12 cellular contexts compared by ENCODE assay signal in genomic region chr3:9896755-9897407, GRCh38. TPM values are rescaled to one million over a fixed set of nuclear protein-coding genes. Genes with fewer than 3 reads are reported as not detected.
DNase-seq lines count a peak whose midpoint lies in the region; ATAC-seq, FAIRE-seq and TF ChIP-seq lines count a peak whose summit lies in the region.
"Not testable (repeated sequence)": the region's sequence is repeated elsewhere in the genome, so short reads cannot be mapped to it uniquely, and the experiment has no call there.
"Had no signal": no experiment of that assay in that cellular context is flagged by ENCODE, and none has a peak within 500 bp of the region (broad histone marks: within the 10 kb centered on the region; RNA-seq: fewer than 3 reads in every experiment).

No MANE protein-coding gene starts in this region.

- H3K4me1 ChIP-seq in mammary epithelial cell (ENCODE audit: insufficient read depth, low read length) = peaks cover 35% of the 10 kb centered on the region
- H3K4me1 ChIP-seq in keratinocyte (ENCODE audit: control insufficient read depth, extremely low read depth, insufficient read depth, low read length) = peaks cover 38% of the 10 kb centered on the region
- H3K4me1 ChIP-seq in pancreas = peaks cover 21 to 29% (median 29%) of the 10 kb centered on the region in 3 donors

- not testable (repeated sequence) for BruUV-seq in mammary epithelial cell (replicated peaks; lab: Mats Ljungman, UMichigan)

- H4K20me1 ChIP-seq in mammary epithelial cell (ENCODE audit: insufficient read depth, low read length); keratinocyte (ENCODE audit: control insufficient read depth, extremely low read depth, insufficient read depth, low read length): not testable (repeated sequence)

- dilution Hi-C loops in mammary epithelial cell (cut with HindIII; ENCODE audit: low sequenced_read_pairs); keratinocyte (cut with MboI; ENCODE audit: extremely low pct_ligation_motif_present, low sequenced_read_pairs): not testable (repeated sequence)

- FAIRE-seq in keratinocyte (lab: Jason Lieb, UNC); pancreas (lab: Jason Lieb, UNC): not testable (repeated sequence)

- WGBS in mammary epithelial cell (ENCODE audit: low coverage, missing lambda C conversion rate) = 97% methylated on average over 10 of the region's 10 CpGs
- 86 to 89% methylated on average over 10 of the region's 10 CpGs for WGBS in pancreas, 2 donors

- H3K9me1 ChIP-seq in keratinocyte (ENCODE audit: control insufficient read depth, extremely low read depth, insufficient read depth, low read length) = not testable (repeated sequence)

- in situ Hi-C loops in mammary epithelial cell (cut with MboI; ENCODE audit: low sequenced_read_pairs in 2 of 2) = not testable (repeated sequence)

- not testable (repeated sequence) for H2AFZ ChIP-seq in mammary epithelial cell (ENCODE audit: low read depth, low read length); keratinocyte (ENCODE audit: control insufficient read depth, low read length)

- TF ChIP-seq CTCF in HL-60 (IDR thresholded peaks at IDR 0.05; ENCODE audit: insufficient read depth, low read length); VCaP (conservative IDR thresholded peaks at IDR 0.05); mammary epithelial cell (conservative IDR thresholded peaks at IDR 0.05 in 1 of 2, IDR thresholded peaks at IDR 0.05 in 1 of 2; ENCODE audit: extremely low read depth in 1 of 2, insufficient read depth in 1 of 2, low read depth in 1 of 2, low read length in 2 of 2); keratinocyte (optimal IDR thresholded peaks at IDR 0.05 in 1 of 3, IDR thresholded peaks at IDR 0.05 in 1 of 3, conservative IDR thresholded peaks at IDR 0.05 in 1 of 3; ENCODE audit: extremely low read depth in 1 of 3, insufficient read depth in 2 of 3, low read length in 3 of 3); pancreas (IDR thresholded peaks at IDR 0.05): not testable (repeated sequence)

- H3K4me3 ChIP-seq in HL-60 (replicated peaks; ENCODE audit: insufficient read depth, low read length); mammary epithelial cell (replicated peaks in 1 of 3; ENCODE audit: insufficient read depth in 1 of 3, low read depth in 2 of 3, low read length in 3 of 3); keratinocyte (ENCODE audit: control insufficient read depth in 2 of 3, extremely low read depth in 1 of 3, insufficient read depth in 2 of 3, low read depth in 1 of 3, low read length in 3 of 3); pancreas: not testable (repeated sequence)

- intact Hi-C loops in mammary epithelial cell (cut with micrococcal nuclease); pancreas (cut with DNase I): not testable (repeated sequence)

- not testable (repeated sequence) for H3K27me3 ChIP-seq in HL-60 (ENCODE audit: insufficient read depth, poor library complexity, severe bottlenecking); mammary epithelial cell (ENCODE audit: insufficient read depth, low read length); keratinocyte (ENCODE audit: control insufficient read depth, extremely low read depth, insufficient read depth, low read length); pancreas

- not testable (repeated sequence) for H3K36me3 ChIP-seq in mammary epithelial cell (ENCODE audit: insufficient read depth, low read length); keratinocyte (ENCODE audit: control insufficient read depth in 2 of 2, extremely low read depth in 1 of 2, insufficient read depth in 2 of 2, low read length in 2 of 2); pancreas

- not testable (repeated sequence) for H3K9ac ChIP-seq in mammary epithelial cell (ENCODE audit: insufficient read depth, low read length); keratinocyte (ENCODE audit: control insufficient read depth, extremely low read depth, insufficient read depth, low read length)

- DNase-seq in HL-60 (ENCODE audit: low read depth in 1 of 2, low spot score in 1 of 2); keratinocyte (ENCODE audit: low read depth, low spot score); pancreas: not testable (repeated sequence)
- DNase-seq in mammary epithelial cell = peak; percentile 71

- not testable (repeated sequence) for H3K4me2 ChIP-seq in mammary epithelial cell (ENCODE audit: insufficient read depth, low read depth, low read length); keratinocyte (ENCODE audit: control insufficient read depth, extremely low read depth, insufficient read depth, low read depth, low read length)

- H3K9me3 ChIP-seq in mammary epithelial cell (replicated peaks; ENCODE audit: insufficient read depth, low read length); keratinocyte (ENCODE audit: control insufficient read depth, low read depth, low read length); pancreas: not testable (repeated sequence)

- H3K27ac ChIP-seq in HL-60 (replicated peaks) (peak overlapping the region; percentile 16; the same call in 1 of the 2 replicates), VCaP (peak overlapping the region; percentile 98), mammary epithelial cell (ENCODE audit: insufficient read depth, low read depth, low read length) (peak overlapping the region; percentile 35), keratinocyte (ENCODE audit: control insufficient read depth, insufficient read depth, low read length) (peak overlapping the region; percentile 22), pancreas (peak overlapping the region; percentile 56 to 89 (median 74))

- not testable (repeated sequence) for ATAC-seq in pancreas

- CTCF ChIA-PET in mammary epithelial cell (lab: Charles Lee; ENCODE audit: low non-redundant PET) = not testable (repeated sequence)

- H3K79me2 ChIP-seq in mammary epithelial cell (ENCODE audit: insufficient read depth, low read length) (peaks cover 24% of the 10 kb centered on the region), keratinocyte (ENCODE audit: control insufficient read depth, insufficient read depth, low read length) (peaks cover 11% of the 10 kb centered on the region)

RNA-seq across cellular contexts. Expression of gene IL17RE, which starts 5.8 kb away (rescaled TPM):
- 10 to 100 TPM; 10.6 to 13.3 TPM for total RNA-seq in mammary epithelial cell
- polyA plus RNA-seq in mammary epithelial cell = 10.2 TPM
- polyA minus RNA-seq in mammary epithelial cell = 18.0 TPM
- 10.7 to 24.4 TPM (median 16.0 TPM) in 3 replicates for polyA plus RNA-seq in keratinocyte
- polyA plus RNA-seq in keratinocyte (2011; ENCODE audit: low read depth) = 3.9 TPM
- polyA plus RNA-seq in keratinocyte (2011; cell fraction: cytosol; rRNA removed) = 4.9 and 5.0 TPM in 2 replicates
- polyA plus RNA-seq in keratinocyte (2011; cell fraction: nucleus; rRNA removed) = 33.2 and 37.8 TPM in 2 replicates
- polyA plus RNA-seq in keratinocyte (2012; ENCODE audit: low replicate concordance) = 7.2 and 14.9 TPM in 2 replicates
- polyA minus RNA-seq in keratinocyte = 9.0 to 18.6 TPM (median 15.5 TPM) in 3 replicates
- polyA minus RNA-seq in keratinocyte (2011; cell fraction: cytosol; rRNA and poly(A)+ RNA removed) = 5.4 TPM
- 10.0 and 16.3 TPM in 2 replicates for polyA minus RNA-seq in keratinocyte (2011; cell fraction: nucleus; rRNA and poly(A)+ RNA removed)
- 10 to 100 TPM in 3 of 6 donors, 1 to 10 TPM in 3; 6.4 to 14.1 (median 9.4) TPM for total RNA-seq in pancreas
- polyA plus RNA-seq in pancreas = 10 to 100 TPM in 1 of 2 donors, 1 to 10 TPM in 1; 8.0 to 15.6 TPM
- total RNA-seq: skeletal muscle tissue had no signal

RNA-seq across cellular contexts. Expression of gene JAGN1, which starts 6.5 kb away (rescaled TPM):
- total RNA-seq in mammary epithelial cell (10 to 100 TPM; 32.3 to 34.7 TPM), pancreas (10 to 100 TPM; 16.3 to 24.5 (median 19.6) TPM)
- polyA plus RNA-seq in mammary epithelial cell (63.6 TPM), keratinocyte (45.1 to 61.1 TPM (median 48.0 TPM) in 3 replicates), pancreas (10 to 100 TPM; 25.9 to 27.1 TPM)
- polyA minus RNA-seq in mammary epithelial cell (73.5 TPM), keratinocyte (40.4 to 53.0 TPM (median 46.5 TPM) in 3 replicates)
- polyA plus RNA-seq in keratinocyte (2011; ENCODE audit: low read depth) = 3.1 TPM
- polyA plus RNA-seq in keratinocyte (2011; cell fraction: cytosol; rRNA removed) = 34.2 and 48.7 TPM in 2 replicates
- polyA plus RNA-seq in keratinocyte (2011; cell fraction: nucleus; rRNA removed) = 28.5 and 29.3 TPM in 2 replicates
- 29.2 and 39.8 TPM in 2 replicates for polyA plus RNA-seq in keratinocyte (2012; ENCODE audit: low replicate concordance)
- polyA minus RNA-seq in keratinocyte (2011; cell fraction: cytosol; rRNA and poly(A)+ RNA removed) = 26.5 TPM
- polyA minus RNA-seq in keratinocyte (2011; cell fraction: nucleus; rRNA and poly(A)+ RNA removed) = 8.2 and 16.0 TPM in 2 replicates

RNA-seq across cellular contexts. Expression of gene CIDEC, which starts 16.8 kb away (rescaled TPM):
- under 1 TPM in 1 of 2 donors, not detected in 1; 0.17 TPM for total RNA-seq in mammary epithelial cell
- 0.06 TPM for polyA plus RNA-seq in mammary epithelial cell
- polyA minus RNA-seq in mammary epithelial cell = not detected
- polyA plus RNA-seq in keratinocyte = not detected in 3 replicates
- not detected for polyA plus RNA-seq in keratinocyte (2011; ENCODE audit: low read depth)
- polyA plus RNA-seq in keratinocyte (2011; cell fraction: cytosol; rRNA removed) = 0.08 TPM in 1 of 2 replicates, not detected in the other
- polyA plus RNA-seq in keratinocyte (2011; cell fraction: nucleus; rRNA removed) = not detected in 2 replicates
- not detected in 2 replicates for polyA plus RNA-seq in keratinocyte (2012; ENCODE audit: low replicate concordance)
- 0.30 TPM in 1 of 3 replicates, not detected in the others for polyA minus RNA-seq in keratinocyte
- not detected for polyA minus RNA-seq in keratinocyte (2011; cell fraction: cytosol; rRNA and poly(A)+ RNA removed)
- polyA minus RNA-seq in keratinocyte (2011; cell fraction: nucleus; rRNA and poly(A)+ RNA removed) = not detected in 2 replicates
- 10 to 100 TPM in 1 of 6 donors, 1 to 10 TPM in 1, under 1 TPM in 3, not detected in 1; 0.16 to 11.5 (median 0.87) TPM for total RNA-seq in pancreas
- polyA plus RNA-seq in pancreas = 10 to 100 TPM in 1 of 2 donors, 1 to 10 TPM in 1; 1.1 to 10.9 TPM
- total RNA-seq: activated CD8-positive, alpha-beta memory T cell treated with anti-CD3 and anti-CD28 coated beads for 36 hours; activated T-helper 2 cell treated with anti-CD3 and anti-CD28 coated beads, Interferon-gamma antibody, Interleukin-2, Interleukin-4, amounts not matched to agents 10 μg/mL and 5 μg/mL and 100 μg/mL, durations not matched to agents 14 hours and 24 hours and 36 hours; cerebellum; frontal cortex; mononuclear cell; SJCRH30 had no signal

RNA-seq across cellular contexts. Expression of gene IL17RC, which starts 20.0 kb away (rescaled TPM):
- 10 to 100 TPM; 17.8 to 46.8 TPM for total RNA-seq in mammary epithelial cell
- 12.8 TPM for polyA plus RNA-seq in mammary epithelial cell
- 9.2 TPM for polyA minus RNA-seq in mammary epithelial cell
- polyA plus RNA-seq in keratinocyte = 6.3 to 12.7 TPM (median 7.4 TPM) in 3 replicates
- 11.4 TPM for polyA plus RNA-seq in keratinocyte (2011; ENCODE audit: low read depth)
- polyA plus RNA-seq in keratinocyte (2011; cell fraction: cytosol; rRNA removed) = 5.2 and 8.5 TPM in 2 replicates
- polyA plus RNA-seq in keratinocyte (2011; cell fraction: nucleus; rRNA removed) = 15.8 and 17.6 TPM in 2 replicates
- polyA plus RNA-seq in keratinocyte (2012; ENCODE audit: low replicate concordance) = 8.2 and 17.4 TPM in 2 replicates
- 14.8 to 17.4 TPM (median 15.8 TPM) in 3 replicates for polyA minus RNA-seq in keratinocyte
- polyA minus RNA-seq in keratinocyte (2011; cell fraction: cytosol; rRNA and poly(A)+ RNA removed) = 18.6 TPM
- 7.2 and 8.9 TPM in 2 replicates for polyA minus RNA-seq in keratinocyte (2011; cell fraction: nucleus; rRNA and poly(A)+ RNA removed)
- 10 to 100 TPM; 11.9 to 19.8 (median 13.2) TPM for total RNA-seq in pancreas
- 10 to 100 TPM; 51.6 to 55.7 TPM for polyA plus RNA-seq in pancreas

RNA-seq across cellular contexts. Expression of gene CRELD1, which starts 36.8 kb away (rescaled TPM):
- total RNA-seq in mammary epithelial cell (10 to 100 TPM; 12.6 to 18.2 TPM), pancreas (10 to 100 TPM; 11.3 to 36.6 (median 13.2) TPM)
- polyA plus RNA-seq in mammary epithelial cell (13.0 TPM), keratinocyte (11.2 to 19.2 TPM (median 17.1 TPM) in 3 replicates), pancreas (10 to 100 TPM; 34.3 to 45.9 TPM)
- polyA minus RNA-seq in mammary epithelial cell (13.6 TPM), keratinocyte (6.8 to 29.0 TPM (median 8.4 TPM) in 3 replicates)
- 19.6 TPM for polyA plus RNA-seq in keratinocyte (2011; ENCODE audit: low read depth)
- 5.9 and 10.4 TPM in 2 replicates for polyA plus RNA-seq in keratinocyte (2011; cell fraction: cytosol; rRNA removed)
- polyA plus RNA-seq in keratinocyte (2011; cell fraction: nucleus; rRNA removed) = 38.5 and 42.9 TPM in 2 replicates
- 13.6 and 30.7 TPM in 2 replicates for polyA plus RNA-seq in keratinocyte (2012; ENCODE audit: low replicate concordance)
- polyA minus RNA-seq in keratinocyte (2011; cell fraction: cytosol; rRNA and poly(A)+ RNA removed) = 11.7 TPM
- polyA minus RNA-seq in keratinocyte (2011; cell fraction: nucleus; rRNA and poly(A)+ RNA removed) = 7.0 and 11.8 TPM in 2 replicates

Comparison
In these comparisons a context has a peak if more than half of its experiments do, and no peak if none do; other contexts are left out.
1. H3K27ac ChIP-seq: peak in every context shown above with its lines; median percentile 98 in VCaP; 74 in pancreas; 35 in mammary epithelial cell; 22 in keratinocyte; 16 in HL-60.